Comparison of ENCODE assay signal across 35 cellular contexts in genomic region chr12:2636741-2637140, GRCh38.
DNase-seq lines count a peak whose midpoint lies in the region; ATAC-seq and TF ChIP-seq lines count a peak whose summit lies in the region.
"Had no signal": no experiment of that assay in that cellular context is flagged by ENCODE, and none has a peak within 500 bp of the region (broad histone marks: within the 10 kb centered on the region; RNA-seq: fewer than 3 reads in every experiment).

No MANE protein-coding gene starts in this region.

- no TSS peak for BruUV-seq in MCF 10A (replicated peaks; lab: Mats Ljungman, UMichigan)

- H3K36me3 ChIP-seq in breast epithelium (no peaks in the 10 kb centered on the region), upper lobe of left lung (no peaks in the 10 kb centered on the region)
- H3K36me3 ChIP-seq: esophagus squamous epithelium, ovary, upper lobe of right lung had no signal

- no peak for TF ChIP-seq EP300 in upper lobe of left lung (IDR thresholded peaks at IDR 0.05)

- ATAC-seq in upper lobe of left lung (ENCODE audit: low FRiP score in 2 of 2) (no peak), HG03095 (IDR thresholded peaks at IDR 0.05; ENCODE audit: unreplicated experiment) (no peak)
- ATAC-seq: activated T-helper 17 cell treated with anti-CD3 and anti-CD28 coated beads, Interleukin-2, amount 50 U/mL, for 72 hours; foreskin keratinocyte; HCT116; PC-3; Right ventricle myocardium inferior; SK-N-SH treated with all-trans-retinoic acid at 6 μM for 48 hours; T-helper 17 cell; upper lobe of right lung had no signal

- H3K4me3 Mint-ChIP-seq in MCF 10A (ENCODE audit: unreplicated experiment) (no peak overlapping the region), endothelial cell (ENCODE audit: unreplicated experiment) (no peak overlapping the region), osteocyte (ENCODE audit: unreplicated experiment) (no peak overlapping the region)
- H3K4me3 Mint-ChIP-seq: activated CD4-positive, alpha-beta memory T cell treated with anti-CD3 and anti-CD28 coated beads, Interleukin-2, amount 10 ng/mL, durations not matched to agents 7 days and 5 days; activated naive CD8-positive, alpha-beta T cell; activated T-helper 17 cell treated with anti-CD3 and anti-CD28 coated beads, Interleukin-2, amount 50 U/mL, for 72 hours; nephron; T-helper 17 cell had no signal

- peak overlapping the region; percentile 21 to 52 for H3K27ac ChIP-seq in breast epithelium
- H3K27ac ChIP-seq in upper lobe of left lung = peak overlapping the region in 3 of 4 donors; percentile 15 to 39 (median 35)
- H3K27ac ChIP-seq: C4-2B, foreskin keratinocyte, ovary had no signal

- H3K36me3 Mint-ChIP-seq in MCF 10A (ENCODE audit: insufficient read depth, unreplicated experiment) (no peaks in the 10 kb centered on the region), endothelial cell (ENCODE audit: low read depth, unreplicated experiment) (peaks cover 9% of the 10 kb centered on the region), osteocyte (ENCODE audit: unreplicated experiment) (peaks cover 39% of the 10 kb centered on the region)
- H3K36me3 Mint-ChIP-seq: activated naive CD8-positive, alpha-beta T cell had no signal

- H3K9me3 Mint-ChIP-seq in MCF 10A (ENCODE audit: unreplicated experiment) (no peaks in the 10 kb centered on the region), endothelial cell (ENCODE audit: unreplicated experiment) (no peaks in the 10 kb centered on the region), osteocyte (ENCODE audit: unreplicated experiment) (no peaks in the 10 kb centered on the region)
- H3K9me3 Mint-ChIP-seq: activated CD4-positive, alpha-beta memory T cell treated with anti-CD3 and anti-CD28 coated beads, Interleukin-2, amount 10 ng/mL, durations not matched to agents 7 days and 5 days; activated T-helper 17 cell treated with anti-CD3 and anti-CD28 coated beads, Interleukin-2, amount 50 U/mL, for 72 hours had no signal

- POLR2A ChIA-PET in MCF 10A (lab: Yijun Ruan, JAX) = interaction anchor here (0.7 kb wide), 2 partner anchors 116 to 232 kb away, joined by 3 read pairs; no protein-coding TSS in a partner anchor

- H3K9me3 ChIP-seq in breast epithelium (no peaks in the 10 kb centered on the region), upper lobe of left lung (no peaks in the 10 kb centered on the region)
- H3K9me3 ChIP-seq: Caco-2, esophagus squamous epithelium, ovary, upper lobe of right lung had no signal

- no peaks in the 10 kb centered on the region for H3K27me3 ChIP-seq in breast epithelium
- no peaks in the 10 kb centered on the region for H3K27me3 ChIP-seq in upper lobe of left lung
- H3K27me3 ChIP-seq: foreskin keratinocyte, ovary, upper lobe of right lung had no signal

- WGBS in upper lobe of left lung, 2 donors = 50 to 82% methylated on average over 6 of the region's 6 CpGs

- CTCF ChIA-PET in MCF 10A (lab: Yijun Ruan, JAX) = interaction anchor here (0.7 kb wide), 1 partner anchor 12 kb away, joined by 4 read pairs; no protein-coding TSS in a partner anchor

- H3K27me3 Mint-ChIP-seq in MCF 10A (ENCODE audit: insufficient read depth, unreplicated experiment) (peaks cover 43% of the 10 kb centered on the region), endothelial cell (ENCODE audit: unreplicated experiment) (peaks cover 10% of the 10 kb centered on the region), osteocyte (ENCODE audit: unreplicated experiment) (no peaks in the 10 kb centered on the region)

- no peak for TF ChIP-seq CTCF in breast epithelium (IDR thresholded peaks at IDR 0.05)
- no peak for TF ChIP-seq CTCF in MCF 10A (IDR thresholded peaks at IDR 0.05; ENCODE audit: unreplicated experiment)
- TF ChIP-seq CTCF in endothelial cell (IDR thresholded peaks at IDR 0.05; ENCODE audit: unreplicated experiment) = no peak
- TF ChIP-seq CTCF in osteocyte (IDR thresholded peaks at IDR 0.05) = no peak
- TF ChIP-seq CTCF in upper lobe of left lung (IDR thresholded peaks at IDR 0.05) = no peak

- H3K4me3 ChIP-seq in breast epithelium (no peak overlapping the region), upper lobe of left lung (no peak overlapping the region)
- H3K4me3 ChIP-seq: esophagus squamous epithelium, lung, ovary, upper lobe of right lung had no signal

- H3K4me1 ChIP-seq in breast epithelium (no peaks in the 10 kb centered on the region), upper lobe of left lung (peaks cover 0 to 9% (median 8%) of the 10 kb centered on the region in 4 donors)
- H3K4me1 ChIP-seq: Caco-2, foreskin keratinocyte had no signal

- intact Hi-C loops in breast epithelium (cut with DNase I; ENCODE audit: low total_unique reads) (no loop called here), MCF 10A (cut with micrococcal nuclease) (no loop called here)

- TF ChIP-seq POLR2A in breast epithelium (IDR thresholded peaks at IDR 0.05) = no peak
- TF ChIP-seq POLR2A in upper lobe of left lung (IDR thresholded peaks at IDR 0.05) = no peak

- H3K4me1 Mint-ChIP-seq in MCF 10A (ENCODE audit: insufficient read depth, unreplicated experiment) = peaks cover 8% of the 10 kb centered on the region
- H3K4me1 Mint-ChIP-seq in endothelial cell (ENCODE audit: unreplicated experiment) = peaks cover 45% of the 10 kb centered on the region
- H3K4me1 Mint-ChIP-seq in osteocyte (ENCODE audit: unreplicated experiment) = peaks cover 48% of the 10 kb centered on the region

- DNase-seq in breast epithelium (ENCODE audit: low spot score in 2 of 2) (peak in 1 of 2 donors; percentile 17), MCF 10A (ENCODE audit: unreplicated experiment) (no peak), endothelial cell (ENCODE audit: low spot score) (no peak), osteocyte (ENCODE audit: extremely low spot score, unreplicated experiment) (no peak), upper lobe of left lung (no peak), cerebellar cortex (ENCODE audit: low spot score) (no peak), foreskin melanocyte (no peak)
- DNase-seq: 8988T; activated CD4-positive, alpha-beta memory T cell treated with anti-CD3 and anti-CD28 coated beads, Interleukin-2, amount 10 ng/mL, durations not matched to agents 7 days and 5 days; activated CD4-positive, CD25-positive, alpha-beta regulatory T cell treated with anti-CD3 and anti-CD28 coated beads, Interleukin-2, amount 50 U/mL, for 72 hours; activated CD8-positive, alpha-beta memory T cell treated with anti-CD3 and anti-CD28 coated beads, Interleukin-2, amount 50 U/mL, for 48 hours; caudate nucleus; dermis blood vessel endothelial cell; DMS53; esophagus squamous epithelium; foreskin keratinocyte; NCI-H1417; NCI-H2029 treated with DMSO at 0.1 percent for 48 hours; NCI-H526; NK-92 treated with Interleukin-12 subunit alpha and Interleukin-12 subunit beta, amount 100 ng/mL, for 24 hours; ovary; retina; T-helper 17 cell; upper lobe of right lung had no signal

- H3K27ac Mint-ChIP-seq in MCF 10A (ENCODE audit: low read depth, unreplicated experiment) (no peak overlapping the region), endothelial cell (ENCODE audit: unreplicated experiment) (peak overlapping the region; percentile 25), osteocyte (ENCODE audit: unreplicated experiment) (peak overlapping the region; percentile 82)
- H3K27ac Mint-ChIP-seq: activated CD4-positive, alpha-beta memory T cell treated with anti-CD3 and anti-CD28 coated beads, Interleukin-2, amount 10 ng/mL, durations not matched to agents 7 days and 5 days; activated naive CD8-positive, alpha-beta T cell; activated T-helper 17 cell treated with anti-CD3 and anti-CD28 coated beads, Interleukin-2, amount 50 U/mL, for 72 hours; nephron; T-helper 17 cell had no signal
